1 cellular context compared by ENCODE assay signal in the genomic region with DNA sequence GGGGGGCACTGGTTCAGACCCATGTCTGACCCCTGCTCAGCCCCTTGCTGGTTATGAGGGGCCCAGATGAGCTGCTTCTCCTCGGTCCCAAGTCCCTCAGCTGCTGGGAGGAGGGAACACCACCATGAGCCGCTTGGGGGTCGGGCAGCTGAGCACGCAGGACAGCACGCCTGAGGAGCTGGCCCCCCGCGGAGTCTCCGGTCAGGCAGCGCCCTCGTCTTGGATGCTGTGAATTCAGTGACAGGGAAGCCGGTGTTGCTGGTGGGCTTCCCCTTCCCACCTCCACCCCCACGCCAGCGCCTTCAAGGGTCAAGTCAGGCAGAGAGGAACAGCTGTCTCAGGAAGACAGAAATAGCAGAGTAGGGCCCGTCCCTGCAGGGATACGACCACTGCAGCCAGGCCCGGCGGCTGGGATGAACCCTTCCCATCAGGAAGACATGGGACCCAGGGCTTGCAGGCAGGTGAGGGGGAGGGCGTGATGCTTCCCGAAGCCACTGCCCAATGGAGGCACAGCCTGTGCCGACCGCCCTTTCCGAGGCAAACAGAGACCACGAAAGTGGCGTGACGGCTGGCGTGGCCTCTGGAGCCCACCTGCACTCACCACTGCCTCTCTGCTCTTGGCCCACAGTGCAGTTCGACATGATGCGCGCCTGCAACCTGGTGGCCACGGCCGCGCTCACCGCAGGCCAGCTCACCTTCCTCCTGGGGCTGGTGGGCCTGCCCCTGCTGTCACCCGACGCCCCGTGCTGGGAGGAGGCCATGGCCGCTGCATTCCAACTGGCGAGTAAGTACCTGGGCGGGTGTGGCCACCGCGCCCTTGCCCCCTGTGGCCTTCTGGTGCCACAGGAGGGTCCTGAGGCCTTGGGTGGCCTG.
TF ChIP-seq lines count a peak whose summit lies in the region.

No MANE protein-coding gene starts in this region.

TF ChIP-seq in IMR-90, 13 proteins besides CTCF, POLR2A, EP300 and RAD21:
- no peak for TF ChIP-seq RCOR1 (IDR thresholded peaks at IDR 0.05; ENCODE audit: insufficient replicate concordance, low read length)
- no peak for TF ChIP-seq MAZ (IDR thresholded peaks at IDR 0.05; ENCODE audit: borderline replicate concordance, low read depth, low read length)
- TF ChIP-seq NFE2L2 (IDR thresholded peaks at IDR 0.05; ENCODE audit: low read depth, low read length), result no peak
- no peak for TF ChIP-seq MXI1 (IDR thresholded peaks at IDR 0.05; ENCODE audit: borderline replicate concordance, low read depth, low read length)
- no peak for TF ChIP-seq CEBPB (IDR thresholded peaks at IDR 0.05; ENCODE audit: low read depth, low read length)
- TF ChIP-seq CHD1 (IDR thresholded peaks at IDR 0.05; ENCODE audit: low read depth, low read length), result no peak
- no peak for TF ChIP-seq ELK1 (IDR thresholded peaks at IDR 0.05; ENCODE audit: borderline replicate concordance, low read depth, low read length)
- no peak for TF ChIP-seq RFX5 (IDR thresholded peaks at IDR 0.05; ENCODE audit: low read depth, low read length)
- TF ChIP-seq BHLHE40 (IDR thresholded peaks at IDR 0.05; ENCODE audit: low read depth, low read length), result no peak
- no peak for TF ChIP-seq MAFK (IDR thresholded peaks at IDR 0.05; ENCODE audit: low read depth, low read length)
- TF ChIP-seq, protein P1, sequence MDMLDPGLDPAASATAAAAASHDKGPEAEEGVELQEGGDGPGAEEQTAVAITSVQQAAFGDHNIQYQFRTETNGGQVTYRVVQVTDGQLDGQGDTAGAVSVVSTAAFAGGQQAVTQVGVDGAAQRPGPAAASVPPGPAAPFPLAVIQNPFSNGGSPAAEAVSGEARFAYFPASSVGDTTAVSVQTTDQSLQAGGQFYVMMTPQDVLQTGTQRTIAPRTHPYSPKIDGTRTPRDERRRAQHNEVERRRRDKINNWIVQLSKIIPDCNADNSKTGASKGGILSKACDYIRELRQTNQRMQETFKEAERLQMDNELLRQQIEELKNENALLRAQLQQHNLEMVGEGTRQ (IDR thresholded peaks at IDR 0.05; ENCODE audit: low read depth, low read length), result no peak
- no peak for TF ChIP-seq FOS (IDR thresholded peaks at IDR 0.05; ENCODE audit: low read depth, low read length)
- TF ChIP-seq SMC3 (IDR thresholded peaks at IDR 0.05; ENCODE audit: low read depth, low read length), result no peak
